11 cellular contexts compared by ENCODE assay signal in the genomic region with DNA sequence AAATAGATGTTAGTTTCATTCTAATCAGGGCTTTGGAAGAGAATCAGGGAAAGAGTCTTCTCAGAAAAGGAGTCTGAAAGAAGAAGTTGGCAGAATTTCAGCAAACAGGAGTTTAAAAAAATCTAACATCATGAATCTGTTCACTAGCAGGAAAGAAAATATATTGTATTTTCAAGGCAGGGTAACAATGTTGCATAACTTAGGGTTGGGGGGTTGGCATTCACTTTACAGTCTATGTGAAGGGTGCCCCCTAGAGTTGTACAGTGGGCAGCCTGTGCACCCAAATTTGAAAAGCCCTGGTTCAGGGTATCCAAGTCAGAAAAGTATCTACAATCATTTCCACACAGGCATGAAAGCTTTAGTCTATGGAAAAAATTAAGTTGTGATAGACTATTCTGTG.
A peak's percentile ranks its signal among the peaks of the same experiment; 100 is the strongest.
DNase-seq lines count a peak whose midpoint lies in the region; ATAC-seq and TF ChIP-seq lines count a peak whose summit lies in the region.
"Had no signal": no experiment of that assay in that cellular context is flagged by ENCODE, and none has a peak within 500 bp of the region (broad histone marks: within the 10 kb centered on the region; RNA-seq: fewer than 3 reads in every experiment).

No MANE protein-coding gene starts in this region.

- no peaks in the 10 kb centered on the region for H3K9me3 ChIP-seq in DND-41 (ENCODE audit: insufficient read depth, low read length, severe bottlenecking)
- H3K9me3 ChIP-seq: psoas muscle had no signal

- DNase-seq in DND-41 (no peak), HT-29 (ENCODE audit: low spot score) (peak; percentile 23), chondrocyte (ENCODE audit: low spot score) (no peak), neural crest cell (ENCODE audit: low read depth, low spot score) (no peak), OCI-M1 (lab: John Stamatoyannopoulos, UW) (no peak), cerebellar cortex (ENCODE audit: low spot score) (no peak), NCI-H2227 treated with DMSO at 0.1 percent for 48 hours (lab: John Stamatoyannopoulos, UW) (no peak)
- DNase-seq: central memory CD4-positive, alpha-beta T cell; NK-92 treated with Interleukin-12 subunit alpha and Interleukin-12 subunit beta, amount 100 ng/mL, for 24 hours; psoas muscle had no signal

- no peak overlapping the region for H3K4me3 ChIP-seq in DND-41 (ENCODE audit: low read depth in 1 of 2, low read length in 2 of 2)
- H3K4me3 ChIP-seq: psoas muscle had no signal

- no peaks in the 10 kb centered on the region for H3K27me3 ChIP-seq in DND-41 (ENCODE audit: insufficient read depth, low read length, poor library complexity)

- no peaks in the 10 kb centered on the region for H3K36me3 ChIP-seq in DND-41 (ENCODE audit: insufficient read depth, low read length)

- H2AFZ ChIP-seq in DND-41 (ENCODE audit: low read depth, low read length) = no peak overlapping the region

- no peaks in the 10 kb centered on the region for H4K20me1 ChIP-seq in DND-41 (ENCODE audit: insufficient read depth, low read length)

- H3K4me2 ChIP-seq in DND-41 (ENCODE audit: insufficient read depth, low read length) = no peak overlapping the region

- TF ChIP-seq CTCF in DND-41 (IDR thresholded peaks at IDR 0.05; ENCODE audit: borderline replicate concordance, extremely low read depth, low read length, poor library complexity, severe bottlenecking) (peak; percentile 45), chondrocyte (IDR thresholded peaks at IDR 0.05) (peak; percentile 57), neural crest cell (conservative IDR thresholded peaks at IDR 0.05) (peak; percentile 17)

- H3K9me3 Mint-ChIP-seq in chondrocyte (ENCODE audit: low read depth) (no peaks in the 10 kb centered on the region), neural crest cell (peaks cover 7% of the 10 kb centered on the region)

- ATAC-seq in DND-41 (ENCODE audit: insufficient read depth, low read depth) = no peak
- no peak for ATAC-seq in GM18909 (IDR thresholded peaks at IDR 0.05; ENCODE audit: poor library complexity, unreplicated experiment)
- ATAC-seq: psoas muscle had no signal

- H3K4me3 Mint-ChIP-seq in chondrocyte (ENCODE audit: unreplicated experiment) (no peak overlapping the region), neural crest cell (no peak overlapping the region)

- peaks cover 7% of the 10 kb centered on the region for H3K27me3 Mint-ChIP-seq in chondrocyte (ENCODE audit: low read depth)
- no peaks in the 10 kb centered on the region for H3K27me3 Mint-ChIP-seq in neural crest cell (ENCODE audit: low read depth)

- no peaks in the 10 kb centered on the region for H3K79me2 ChIP-seq in DND-41 (ENCODE audit: insufficient read depth, low read length)

- H3K36me3 Mint-ChIP-seq in chondrocyte (ENCODE audit: low read depth) (no peaks in the 10 kb centered on the region), neural crest cell (ENCODE audit: low read depth) (peaks cover 3% of the 10 kb centered on the region)

- H3K4me1 Mint-ChIP-seq in chondrocyte (ENCODE audit: low read depth) = peaks cover 5% of the 10 kb centered on the region
- peaks cover 8% of the 10 kb centered on the region for H3K4me1 Mint-ChIP-seq in neural crest cell

- no peak overlapping the region for H3K9ac ChIP-seq in DND-41 (ENCODE audit: low read depth, low read length)

- no peak overlapping the region for H3K27ac ChIP-seq in DND-41 (ENCODE audit: low read length)

- H3K27ac Mint-ChIP-seq in chondrocyte (ENCODE audit: unreplicated experiment) (no peak overlapping the region), neural crest cell (ENCODE audit: unreplicated experiment) (no peak overlapping the region)

- H3K4me1 ChIP-seq in DND-41 (ENCODE audit: insufficient read depth, low read length) = peaks cover 10% of the 10 kb centered on the region; the same call in 1 of the 2 replicates
